In the genomic region with DNA sequence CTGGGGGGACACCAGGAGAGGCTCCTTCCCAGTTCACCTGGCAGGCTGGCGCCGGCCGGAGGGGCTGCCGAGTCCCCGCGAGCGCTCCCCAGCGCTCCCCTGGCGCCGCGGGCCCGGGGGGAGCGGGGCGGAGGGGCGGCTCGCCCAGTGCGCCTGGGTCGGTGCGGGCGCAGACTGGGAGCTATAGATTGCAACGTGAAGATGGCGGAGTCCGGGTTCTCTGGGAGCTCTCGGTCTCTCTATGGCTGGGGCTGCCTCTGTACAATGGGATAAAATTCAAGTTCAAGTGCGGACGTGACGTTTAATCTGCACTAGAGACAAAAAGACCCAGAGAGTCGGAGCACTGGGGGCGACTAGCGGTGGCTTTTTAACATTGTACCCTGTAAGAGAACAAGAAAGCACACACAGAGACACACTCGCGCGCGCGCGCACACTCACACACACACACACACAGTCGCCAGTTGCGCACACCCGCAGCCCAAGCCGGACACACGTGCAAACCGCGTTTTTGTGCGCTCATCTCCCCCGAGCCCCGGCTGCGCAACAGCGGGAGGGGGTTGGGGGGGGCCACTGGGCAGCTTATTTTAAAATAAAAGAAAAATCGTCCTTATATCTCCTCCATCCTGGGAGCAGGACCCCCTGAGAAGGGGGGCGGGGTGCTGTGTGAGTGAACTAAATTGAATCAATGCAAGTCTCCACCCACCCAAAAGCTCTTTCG, we compare ENCODE assay signal across 8 cellular contexts. TPM values are rescaled to one million over a fixed set of nuclear protein-coding genes. Genes with fewer than 3 reads are reported as not detected.
DNase-seq lines count a peak whose midpoint lies in the region; ATAC-seq and TF ChIP-seq lines count a peak whose summit lies in the region.

BCL11B (minus strand) TSS at position 247 of the 718 bp plus-strand sequence. CDS start 979 bp downstream, outside the sequence.

- peaks cover 7 to 44% of the 10 kb centered on the region in 2 donors for H3K4me1 ChIP-seq in left lung

- peaks cover 70 to 100% of the 10 kb centered on the region in 2 donors for H3K27me3 ChIP-seq in left lung

- no peaks in the 10 kb centered on the region for H3K36me3 ChIP-seq in left lung

- intact Hi-C loops in left lung (cut with DNase I) = no loop called here

- ATAC-seq in GM18519 (IDR thresholded peaks at IDR 0.05; ENCODE audit: low FRiP score, unreplicated experiment) (peak; percentile 91), HG03135 (IDR thresholded peaks at IDR 0.05; ENCODE audit: unreplicated experiment) (peak; percentile 81), left lung (peak; percentile 65)

- peak within 1 kb of the TSS; percentile 8 for H3K27ac ChIP-seq in caudate nucleus (ENCODE audit: low read depth, low read length)
- H3K27ac ChIP-seq in left lung = no peak within 1 kb of the TSS

- DNase-seq in A172 (ENCODE audit: low spot score) (peak; percentile 72), NCI-H2227 (lab: John Stamatoyannopoulos, UW; ENCODE audit: unreplicated experiment) (peak; percentile 78), caudate nucleus (lab: John Stamatoyannopoulos, UW) (peak in 46 of 61 donors; percentile 22 to 95 (median 70)), left lung (peak; percentile 28 to 70)
- peak; percentile 80 for DNase-seq in activated CD4-positive, CD25-positive, alpha-beta regulatory T cell treated with anti-CD3 and anti-CD28 coated beads, Interleukin-2, amount 50 U/mL, for 16 hours (ENCODE audit: low read depth, low spot score)
- peak; percentile 76 to 80 for DNase-seq in stimulated activated CD4-positive, alpha-beta T cell treated with anti-CD3 and anti-CD28 coated beads, Interleukin-2, amount 100 ng/mL, for 48 hours

- H3K4me3 ChIP-seq in left lung = peak within 1 kb of the TSS; percentile 32 to 36

- peak; percentile 28 to 29 for TF ChIP-seq CTCF in left lung (IDR thresholded peaks at IDR 0.05)

- H3K9me3 ChIP-seq in left lung = no peaks in the 10 kb centered on the region

RNA-seq across cellular contexts. Expression of gene BCL11B, which starts in this region (rescaled TPM):
- total RNA-seq in A172 (2014; rRNA removed; shearing (Covaris generic)) = 0.02 TPM in 2 replicates
- 1 to 10 TPM; 1.4 to 2.4 TPM for total RNA-seq in left lung

Comparison
In these comparisons a context has a peak if more than half of its experiments do, and no peak if none do; other contexts are left out.
1. Peak in DNase-seq in A172; RNA of the gene not detected or under 1 TPM.